In genomic region chr1:236132420-236133046, GRCh38 we compare ENCODE assay signal across 20 cellular contexts. TPM values are rescaled to one million over a fixed set of nuclear protein-coding genes. Genes with fewer than 3 reads are reported as not detected.
DNase-seq lines count a peak whose midpoint lies in the region; ATAC-seq and TF ChIP-seq lines count a peak whose summit lies in the region.
"Had no signal": no experiment of that assay in that cellular context is flagged by ENCODE, and none has a peak within 500 bp of the region (broad histone marks: within the 10 kb centered on the region; RNA-seq: fewer than 3 reads in every experiment).

No MANE protein-coding gene starts in this region.

- DNase-seq in GM23338 (ENCODE audit: low spot score) (peak; percentile 37), SK-N-MC (ENCODE audit: low read depth, low spot score) (peak; percentile 96), osteoblast (ENCODE audit: insufficient read length, low spot score, missing footprints) (peak; percentile 44), DMS53 treated with DMSO at 0.1 percent for 48 hours (lab: John Stamatoyannopoulos, UW; ENCODE audit: unreplicated experiment) (no peak), ascending aorta (ENCODE audit: low spot score in 2 of 2) (no peak), MCF 10A (ENCODE audit: unreplicated experiment) (no peak)
- DNase-seq: 8988T; ACHN; AML-193; BE2C; CD4-positive, alpha-beta T cell; CD8-positive, alpha-beta memory T cell; DMS 273 treated with DMSO at 0.1 percent for 48 hours; DMS79 treated with DMSO at 0.1 percent for 48 hours; H9 had no signal

- H4K20me1 ChIP-seq in GM23338 (replicated peaks; ENCODE audit: insufficient read depth): no peaks in the 10 kb centered on the region
- H4K20me1 ChIP-seq in osteoblast (ENCODE audit: insufficient read depth, low read length): no peaks in the 10 kb centered on the region
- H4K20me1 ChIP-seq: BLaER1 treated with 17β-estradiol and CSF1 and Interleukin-3, amounts not matched to agents 10 nM and 100 nM had no signal

- H3K4me1 Mint-ChIP-seq in GM23338: peaks cover 21% of the 10 kb centered on the region
- H3K4me1 Mint-ChIP-seq in MCF 10A (ENCODE audit: insufficient read depth, unreplicated experiment): no peaks in the 10 kb centered on the region
- H3K4me1 Mint-ChIP-seq: CD8-positive, alpha-beta memory T cell had no signal

- H3K4me1 ChIP-seq in GM23338 (ENCODE audit: insufficient read depth): peaks cover 16% of the 10 kb centered on the region
- no peaks in the 10 kb centered on the region for H3K4me1 ChIP-seq in osteoblast (ENCODE audit: insufficient read depth, low read length)
- no peaks in the 10 kb centered on the region for H3K4me1 ChIP-seq in ascending aorta
- H3K4me1 ChIP-seq: A549; BE2C; BLaER1 treated with 17β-estradiol and CSF1 and Interleukin-3, amounts not matched to agents 10 nM and 100 nM had no signal

- no peaks in the 10 kb centered on the region for H3K9me3 Mint-ChIP-seq in GM23338
- no peaks in the 10 kb centered on the region for H3K9me3 Mint-ChIP-seq in MCF 10A (ENCODE audit: unreplicated experiment)
- H3K9me3 Mint-ChIP-seq: CD4-positive, alpha-beta T cell; CD8-positive, alpha-beta memory T cell; H9 had no signal

- CTCF ChIA-PET in MCF 10A (lab: Yijun Ruan, JAX): interaction anchor here (0.7 to 1.4 kb wide), 6 partner anchors 22 to 369 kb away, joined by 3 to 7 read pairs (median 4); no protein-coding TSS in a partner anchor

- H3K79me2 ChIP-seq in GM23338 (replicated peaks; ENCODE audit: insufficient read depth) (no peaks in the 10 kb centered on the region), osteoblast (ENCODE audit: insufficient read depth, low read length) (no peaks in the 10 kb centered on the region)

- ATAC-seq in GM23338 (peak; percentile 52), HG03378 (IDR thresholded peaks at IDR 0.05; ENCODE audit: unreplicated experiment) (no peak)
- ATAC-seq: A549, HCT116 had no signal

- peaks cover 10% of the 10 kb centered on the region for H3K27me3 Mint-ChIP-seq in GM23338 (ENCODE audit: insufficient read depth, low read depth, poor library complexity)
- peaks cover 30% of the 10 kb centered on the region for H3K27me3 Mint-ChIP-seq in MCF 10A (ENCODE audit: insufficient read depth, unreplicated experiment)

- H3K27ac ChIP-seq in GM23338 (ENCODE audit: low read depth) (no peak overlapping the region), SK-N-MC (peak overlapping the region; percentile 98), osteoblast (ENCODE audit: low read depth, low read length) (no peak overlapping the region), ascending aorta (no peak overlapping the region)
- H3K27ac ChIP-seq: A549; BLaER1 treated with 17β-estradiol and CSF1 and Interleukin-3, amounts not matched to agents 10 nM and 100 nM had no signal

- no peak overlapping the region for H3K4me2 ChIP-seq in GM23338
- no peak overlapping the region for H3K4me2 ChIP-seq in osteoblast (ENCODE audit: insufficient read depth, low read length)
- H3K4me2 ChIP-seq: A549; BLaER1 treated with 17β-estradiol and CSF1 and Interleukin-3, amounts not matched to agents 10 nM and 100 nM had no signal

- POLR2A ChIA-PET in MCF 10A (lab: Yijun Ruan, JAX): interaction anchor here (0.6 to 1.7 kb wide), 2 partner anchors 9 to 1669 kb away, joined by 3 to 6 read pairs; no protein-coding TSS in a partner anchor

- H2AFZ ChIP-seq in GM23338 (no peak overlapping the region), osteoblast (ENCODE audit: low read length) (no peak overlapping the region)

- intact Hi-C loops in ascending aorta (cut with DNase I): no loop called here
- intact Hi-C loops in MCF 10A (cut with micrococcal nuclease): no loop called here

- no peak for TF ChIP-seq CTCF in GM23338 (conservative IDR thresholded peaks at IDR 0.05; ENCODE audit: low read depth in 2 of 2)
- TF ChIP-seq CTCF in osteoblast (IDR thresholded peaks at IDR 0.05; ENCODE audit: extremely low read depth, low read depth, low read length): no peak
- TF ChIP-seq CTCF in ascending aorta (IDR thresholded peaks at IDR 0.05): no peak
- no peak for TF ChIP-seq CTCF in MCF 10A (IDR thresholded peaks at IDR 0.05; ENCODE audit: unreplicated experiment)

- no peaks in the 10 kb centered on the region for H3F3A ChIP-seq in GM23338 (replicated peaks; ENCODE audit: low read depth)

- BruUV-seq in MCF 10A (replicated peaks; lab: Mats Ljungman, UMichigan): no TSS peak

- H3K36me3 Mint-ChIP-seq in GM23338 (ENCODE audit: low read depth) (no peaks in the 10 kb centered on the region), MCF 10A (ENCODE audit: insufficient read depth, unreplicated experiment) (no peaks in the 10 kb centered on the region)
- H3K36me3 Mint-ChIP-seq: CD14-positive monocyte had no signal

- H3K9ac ChIP-seq in SK-N-MC (ENCODE audit: insufficient read length): peak overlapping the region; percentile 52
- H3K9ac ChIP-seq: BLaER1 treated with 17β-estradiol and CSF1 and Interleukin-3, amounts not matched to agents 10 nM and 100 nM had no signal

- H3K36me3 ChIP-seq in GM23338 (ENCODE audit: insufficient read depth) (no peaks in the 10 kb centered on the region), SK-N-MC (ENCODE audit: insufficient read depth, low read length) (no peaks in the 10 kb centered on the region), osteoblast (ENCODE audit: insufficient read depth, low read length) (no peaks in the 10 kb centered on the region), ascending aorta (no peaks in the 10 kb centered on the region)
- H3K36me3 ChIP-seq: BE2C; BLaER1 treated with 17β-estradiol and CSF1 and Interleukin-3, amounts not matched to agents 10 nM and 100 nM had no signal

- no peaks in the 10 kb centered on the region for H3K9me2 ChIP-seq in GM23338 (ENCODE audit: insufficient read depth)

- no peak overlapping the region for H3K4me3 ChIP-seq in GM23338
- peak overlapping the region; percentile 65 for H3K4me3 ChIP-seq in SK-N-MC
- H3K4me3 ChIP-seq in osteoblast (ENCODE audit: insufficient read depth, low read length): no peak overlapping the region
- H3K4me3 ChIP-seq in ascending aorta: no peak overlapping the region
- H3K4me3 ChIP-seq: A549; BLaER1 treated with 17β-estradiol and CSF1 and Interleukin-3, amounts not matched to agents 10 nM and 100 nM had no signal

- no peaks in the 10 kb centered on the region for H3K9me3 ChIP-seq in SK-N-MC (ENCODE audit: low read depth, low read length)
- H3K9me3 ChIP-seq in osteoblast (ENCODE audit: low read depth, low read length): no peaks in the 10 kb centered on the region
- H3K9me3 ChIP-seq in ascending aorta: no peaks in the 10 kb centered on the region
- H3K9me3 ChIP-seq: A549, BE2C had no signal

- H3K27me3 ChIP-seq in GM23338 (ENCODE audit: insufficient read depth) (no peaks in the 10 kb centered on the region), osteoblast (ENCODE audit: insufficient read depth, low read length) (peaks cover 5% of the 10 kb centered on the region), ascending aorta (no peaks in the 10 kb centered on the region)
- H3K27me3 ChIP-seq: BLaER1 treated with 17β-estradiol and CSF1 and Interleukin-3, amounts not matched to agents 10 nM and 100 nM had no signal

- no peak overlapping the region for H3K4me3 Mint-ChIP-seq in GM23338
- H3K4me3 Mint-ChIP-seq in MCF 10A (ENCODE audit: unreplicated experiment): no peak overlapping the region
- H3K4me3 Mint-ChIP-seq: CD14-positive monocyte; CD4-positive, alpha-beta T cell; CD8-positive, alpha-beta memory T cell; H9 had no signal

- H3K27ac Mint-ChIP-seq in GM23338 (no peak overlapping the region), MCF 10A (ENCODE audit: low read depth, unreplicated experiment) (no peak overlapping the region)
- H3K27ac Mint-ChIP-seq: CD4-positive, alpha-beta T cell; CD8-positive, alpha-beta memory T cell had no signal

TF ChIP-seq in GM23338, 12 proteins besides CTCF, POLR2A, EP300 and RAD21:
- TF ChIP-seq CREB1 (CRISPR knock-in tag; IDR thresholded peaks at IDR 0.05; ENCODE audit: low read depth): no peak

RNA-seq across cellular contexts. Expression of gene GPR137B, which starts 9.8 kb away (rescaled TPM):
- 11.1 and 14.3 TPM in 2 replicates for total RNA-seq in GM23338 (2014; rRNA removed; shearing (Covaris generic))
- polyA plus RNA-seq in GM23338 (2016; fragmentation: Nextera tagmentation; extraction: Ambion mirVana): 4.5 and 4.9 TPM in 2 replicates
- 23.5 and 28.9 TPM in 2 replicates for total RNA-seq in osteoblast
- total RNA-seq in ascending aorta: 22.5 TPM
- 8.4 and 15.0 TPM in 2 replicates for total RNA-seq in MCF 10A (2022)

Comparison
In these comparisons a context has a peak if more than half of its experiments do, and no peak if none do; other contexts are left out.
1. DNase-seq: peak in GM23338 (single experiment), SK-N-MC (single experiment) and osteoblast (single experiment); none in DMS53 treated with DMSO at 0.1 percent for 48 hours (single experiment), ascending aorta (0 of 2) and MCF 10A (single experiment).